1 cellular context compared by ENCODE assay signal in the genomic region with DNA sequence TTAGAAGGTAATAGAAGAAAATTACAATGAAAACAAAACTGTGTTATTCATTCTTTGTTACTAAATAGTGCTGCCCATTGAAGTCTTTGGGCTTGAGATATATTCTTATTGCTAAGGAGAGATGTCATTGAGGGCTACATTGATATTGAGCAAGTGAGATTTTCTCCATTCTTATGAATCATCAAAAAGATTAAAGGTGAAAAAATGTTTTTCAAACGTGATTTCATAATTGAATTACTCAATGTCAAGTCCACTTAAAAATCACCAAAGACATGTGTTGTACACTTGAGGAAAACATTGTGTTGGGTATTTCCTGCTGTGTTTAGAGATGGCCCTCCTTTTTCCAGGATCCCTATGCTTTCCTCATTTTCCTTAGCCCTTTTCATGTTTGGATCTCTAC.
TF ChIP-seq lines count a peak whose summit lies in the region.

No MANE protein-coding gene starts in this region.

TF ChIP-seq in SK-N-SH treated with all-trans-retinoic acid at 6 μM for 48 hours, 23 proteins besides CTCF, POLR2A, EP300 and RAD21 (continued from another document):
- TF ChIP-seq, protein P1, sequence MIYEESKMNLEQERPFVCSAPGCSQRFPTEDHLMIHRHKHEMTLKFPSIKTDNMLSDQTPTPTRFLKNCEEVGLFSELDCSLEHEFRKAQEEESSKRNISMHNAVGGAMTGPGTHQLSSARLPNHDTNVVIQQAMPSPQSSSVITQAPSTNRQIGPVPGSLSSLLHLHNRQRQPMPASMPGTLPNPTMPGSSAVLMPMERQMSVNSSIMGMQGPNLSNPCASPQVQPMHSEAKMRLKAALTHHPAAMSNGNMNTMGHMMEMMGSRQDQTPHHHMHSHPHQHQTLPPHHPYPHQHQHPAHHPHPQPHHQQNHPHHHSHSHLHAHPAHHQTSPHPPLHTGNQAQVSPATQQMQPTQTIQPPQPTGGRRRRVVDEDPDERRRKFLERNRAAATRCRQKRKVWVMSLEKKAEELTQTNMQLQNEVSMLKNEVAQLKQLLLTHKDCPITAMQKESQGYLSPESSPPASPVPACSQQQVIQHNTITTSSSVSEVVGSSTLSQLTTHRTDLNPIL (CRISPR knock-in tag; IDR thresholded peaks at IDR 0.05; ENCODE audit: low read depth), result no peak
- TF ChIP-seq CSDC2 (CRISPR knock-in tag; IDR thresholded peaks at IDR 0.05) (no peak), ZNF8 (CRISPR knock-in tag; IDR thresholded peaks at IDR 0.05) (no peak)
